21 cellular contexts compared by ENCODE assay signal in the genomic region with DNA sequence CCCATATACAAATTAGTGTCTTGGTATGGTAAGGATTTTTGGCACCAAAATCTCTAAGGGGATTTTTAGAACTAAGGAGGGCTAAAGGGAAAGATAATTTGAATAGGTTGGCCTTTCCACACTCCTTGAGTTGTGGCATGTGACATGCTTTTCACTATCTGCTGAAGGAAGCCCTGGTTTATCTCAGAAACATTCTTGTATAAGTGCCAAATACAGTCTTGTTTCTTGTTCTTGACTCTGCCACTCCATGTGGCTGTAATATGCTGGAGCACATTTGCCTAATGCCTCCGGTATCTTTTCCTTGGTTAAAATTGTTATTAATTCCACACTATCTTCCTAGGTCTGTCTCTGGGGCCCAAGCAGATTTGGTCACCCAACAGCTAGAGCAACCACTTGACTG.
A peak's percentile ranks its signal among the peaks of the same experiment; 100 is the strongest.
DNase-seq lines count a peak whose midpoint lies in the region; ATAC-seq and TF ChIP-seq lines count a peak whose summit lies in the region.
"Had no signal": no experiment of that assay in that cellular context is flagged by ENCODE, and none has a peak within 500 bp of the region (broad histone marks: within the 10 kb centered on the region; RNA-seq: fewer than 3 reads in every experiment).

No MANE protein-coding gene starts in this region.

- no peak overlapping the region for H3K27ac Mint-ChIP-seq in activated CD4-positive, alpha-beta T cell treated with anti-CD3 and anti-CD28 coated beads, Interleukin-2, amount 10 ng/mL, durations not matched to agents 24 days and 14 days
- H3K27ac Mint-ChIP-seq: activated naive CD8-positive, alpha-beta T cell treated with anti-CD3 and anti-CD28 coated beads, Interleukin-2, amount 10 ng/mL, durations not matched to agents 7 days and 5 days; neural progenitor cell had no signal

- no peak overlapping the region for H3K4me3 ChIP-seq in brain microvascular endothelial cell (ENCODE audit: low read depth, low read length)
- no peak overlapping the region for H3K4me3 ChIP-seq in uterus
- H3K4me3 ChIP-seq: breast epithelium, neural progenitor cell, prostate gland, stomach had no signal

- H3K27ac ChIP-seq in brain microvascular endothelial cell (no peak overlapping the region), uterus (peak overlapping the region; percentile 87 to 95)
- H3K27ac ChIP-seq: neural progenitor cell, stomach had no signal

- intact Hi-C loops in Right ventricle myocardium superior (cut with DNase I) (no loop called here), cardiac septum (cut with DNase I) (no loop called here), uterus (cut with DNase I; ENCODE audit: low total_unique reads) (no loop called here)
- intact Hi-C loops in activated CD4-positive, alpha-beta T cell treated with anti-CD3 and anti-CD28 coated beads, Interleukin-2, amount 10 ng/mL, durations not matched to agents 24 days and 14 days (cut with micrococcal nuclease) = no loop called here

- H3K27me3 ChIP-seq in brain microvascular endothelial cell (replicated peaks) (no peaks in the 10 kb centered on the region), uterus (no peaks in the 10 kb centered on the region)
- H3K27me3 ChIP-seq: breast epithelium, neural progenitor cell, stomach had no signal

- TF ChIP-seq CTCF in brain microvascular endothelial cell (IDR thresholded peaks at IDR 0.05; ENCODE audit: low read depth, low read length, missing control alignments) (no peak), uterus (IDR thresholded peaks at IDR 0.05) (no peak)

- TF ChIP-seq POLR2A in uterus (IDR thresholded peaks at IDR 0.05) = no peak

- H3K4me1 ChIP-seq in uterus = peaks cover 0 to 15% of the 10 kb centered on the region in 2 donors
- H3K4me1 ChIP-seq: breast epithelium, prostate gland had no signal

- no peaks in the 10 kb centered on the region for H3K9me3 Mint-ChIP-seq in activated CD4-positive, alpha-beta T cell treated with anti-CD3 and anti-CD28 coated beads, Interleukin-2, amount 10 ng/mL, durations not matched to agents 24 days and 14 days
- H3K9me3 Mint-ChIP-seq: activated naive CD8-positive, alpha-beta T cell treated with anti-CD3 and anti-CD28 coated beads, Interleukin-2, amount 10 ng/mL, durations not matched to agents 7 days and 5 days had no signal

- H3K36me3 ChIP-seq in brain microvascular endothelial cell (replicated peaks) (no peaks in the 10 kb centered on the region), uterus (no peaks in the 10 kb centered on the region)
- H3K36me3 ChIP-seq: breast epithelium, neural progenitor cell, prostate gland, stomach had no signal

- ATAC-seq in Right ventricle myocardium superior (ENCODE audit: poor library complexity) (peak; percentile 22), HG03280 (IDR thresholded peaks at IDR 0.05; ENCODE audit: unreplicated experiment) (no peak)

- H3K36me3 Mint-ChIP-seq in activated CD4-positive, alpha-beta T cell treated with anti-CD3 and anti-CD28 coated beads, Interleukin-2, amount 10 ng/mL, durations not matched to agents 24 days and 14 days (ENCODE audit: low read depth) = no peaks in the 10 kb centered on the region
- H3K36me3 Mint-ChIP-seq: activated naive CD8-positive, alpha-beta T cell treated with anti-CD3 and anti-CD28 coated beads, Interleukin-2, amount 10 ng/mL, durations not matched to agents 7 days and 5 days; neural progenitor cell had no signal

- H3K4me3 Mint-ChIP-seq in activated CD4-positive, alpha-beta T cell treated with anti-CD3 and anti-CD28 coated beads, Interleukin-2, amount 10 ng/mL, durations not matched to agents 24 days and 14 days = no peak overlapping the region
- H3K4me3 Mint-ChIP-seq: activated naive CD8-positive, alpha-beta T cell treated with anti-CD3 and anti-CD28 coated beads, Interleukin-2, amount 10 ng/mL, durations not matched to agents 7 days and 5 days; neural progenitor cell had no signal

- DNase-seq in Right ventricle myocardium superior (no peak), cardiac septum (ENCODE audit: low spot score) (no peak), brain microvascular endothelial cell (peak; percentile 17), hepatic stellate cell (ENCODE audit: low spot score) (peak; percentile 7), uterus (no peak), RKO (ENCODE audit: low spot score) (no peak)
- no peak for DNase-seq in activated CD4-positive, alpha-beta T cell treated with anti-CD3 and anti-CD28 coated beads, Interleukin-2, amount 10 ng/mL, durations not matched to agents 24 days and 14 days
- DNase-seq: activated CD4-positive, alpha-beta T cell treated with anti-CD3 and anti-CD28 coated beads for 1 hour; activated naive CD8-positive, alpha-beta T cell treated with anti-CD3 and anti-CD28 coated beads, Interleukin-2, amount 10 ng/mL, durations not matched to agents 7 days and 5 days; C1 segment of cervical spinal cord; glutamatergic neuron; HCEC 1CT; Kasumi-1; NCI-H1048; NCI-H1930; stomach; T-helper 9 cell had no signal

- H3K27me3 Mint-ChIP-seq in activated CD4-positive, alpha-beta T cell treated with anti-CD3 and anti-CD28 coated beads, Interleukin-2, amount 10 ng/mL, durations not matched to agents 24 days and 14 days = no peaks in the 10 kb centered on the region
- H3K27me3 Mint-ChIP-seq: activated naive CD8-positive, alpha-beta T cell treated with anti-CD3 and anti-CD28 coated beads, Interleukin-2, amount 10 ng/mL, durations not matched to agents 7 days and 5 days had no signal

- H3K9me3 ChIP-seq in uterus = peaks cover 0 to 5% of the 10 kb centered on the region in 2 donors
- H3K9me3 ChIP-seq: breast epithelium, prostate gland had no signal

- no peaks in the 10 kb centered on the region for H3K4me1 Mint-ChIP-seq in activated CD4-positive, alpha-beta T cell treated with anti-CD3 and anti-CD28 coated beads, Interleukin-2, amount 10 ng/mL, durations not matched to agents 24 days and 14 days
- H3K4me1 Mint-ChIP-seq: activated naive CD8-positive, alpha-beta T cell treated with anti-CD3 and anti-CD28 coated beads, Interleukin-2, amount 10 ng/mL, durations not matched to agents 7 days and 5 days had no signal

- in situ Hi-C loops in brain microvascular endothelial cell (cut with HindIII; ENCODE audit: low pct_ligation_motif_present, low sequenced_read_pairs) = no loop called here

Comparison
In these comparisons a context has a peak if more than half of its experiments do, and no peak if none do; other contexts are left out.
1. DNase-seq: peak in brain microvascular endothelial cell (single experiment) and hepatic stellate cell (single experiment); none in Right ventricle myocardium superior (single experiment), cardiac septum (single experiment), uterus (0 of 2), activated CD4-positive, alpha-beta T cell treated with anti-CD3 and anti-CD28 coated beads, Interleukin-2, amount 10 ng/mL, durations not matched to agents 24 days and 14 days (single experiment) and RKO (single experiment).